Comparison of ENCODE assay signal across 13 cellular contexts in the genomic region with DNA sequence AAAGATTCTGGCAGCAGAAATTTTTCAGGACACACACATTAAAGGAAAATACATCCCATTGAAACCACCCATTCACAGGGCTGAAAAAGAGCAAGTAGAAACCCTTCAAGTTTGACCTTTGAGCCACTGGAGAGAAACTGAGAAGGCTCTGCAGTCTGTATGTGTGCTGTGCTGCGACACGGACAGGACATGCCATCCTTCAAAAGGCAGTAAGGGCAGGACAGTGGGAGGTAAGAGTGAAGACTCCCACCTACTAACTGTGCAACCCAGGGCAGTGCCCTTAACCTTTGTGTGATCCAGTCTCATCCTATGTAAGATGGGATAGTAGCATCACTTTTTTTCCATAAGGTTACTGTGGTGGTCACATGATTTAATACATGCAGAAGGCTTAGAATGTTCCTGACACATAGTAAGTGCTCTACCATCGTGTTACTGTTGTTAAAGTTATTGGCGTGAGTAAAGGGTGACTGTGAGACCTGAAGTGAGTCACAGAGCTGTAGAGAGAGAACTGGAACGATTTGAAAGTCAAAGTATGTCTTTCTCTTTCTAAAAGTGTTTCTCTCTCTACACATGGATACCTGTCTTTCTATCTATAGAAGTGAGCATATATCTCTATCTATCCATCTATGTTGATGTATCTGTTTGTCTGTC.
DNase-seq lines count a peak whose midpoint lies in the region; ATAC-seq, FAIRE-seq and TF ChIP-seq lines count a peak whose summit lies in the region.
"Had no signal": no experiment of that assay in that cellular context is flagged by ENCODE, and none has a peak within 500 bp of the region (broad histone marks: within the 10 kb centered on the region; RNA-seq: fewer than 3 reads in every experiment).

No MANE protein-coding gene starts in this region.

- TF ChIP-seq CTCF in GM12878 (IDR thresholded peaks at IDR 0.05 in 2 of 3, conservative IDR thresholded peaks at IDR 0.05 in 1 of 3; ENCODE audit: control insufficient read depth in 2 of 3, extremely low read depth in 1 of 3, insufficient read depth in 1 of 3, low read depth in 3 of 3, low read length in 3 of 3) (no peak), stomach (IDR thresholded peaks at IDR 0.05) (no peak), GM10266 (IDR thresholded peaks at IDR 0.05; ENCODE audit: control insufficient read depth, insufficient read depth, low read depth, missing control alignments) (no peak)

- in situ Hi-C loops in GM12878 (cut with MboI), result no loop called here

- DNase-seq in activated naive CD4-positive, alpha-beta T cell treated with anti-CD3 and anti-CD28 coated beads, Interleukin-2, amount 50 U/mL, for 72 hours (ENCODE audit: low spot score in 2 of 2), result no peak
- DNase-seq in activated naive CD4-positive, alpha-beta T cell (lab: John Stamatoyannopoulos, UW), result no peak
- no peak for DNase-seq in GM12878 (ENCODE audit: low read depth, low spot score)
- DNase-seq in stomach, result no peak
- DNase-seq in DMS153 treated with DMSO at 0.1 percent for 48 hours (lab: John Stamatoyannopoulos, UW; ENCODE audit: unreplicated experiment), result no peak
- DNase-seq in GM10266 (ENCODE audit: extremely low spot score), result no peak
- DNase-seq: activated CD4-positive, alpha-beta memory T cell treated with anti-CD3 and anti-CD28 coated beads, Interleukin-2, amount 10 ng/mL, durations not matched to agents 7 days and 5 days; dermis blood vessel endothelial cell; left ventricle myocardium inferior; NCI-H187 had no signal

- no peak for TF ChIP-seq RAD21 in GM12878 (IDR thresholded peaks at IDR 0.05; ENCODE audit: insufficient read depth, low read depth, low read length)

- H3K4me3 ChIP-seq in GM12878 (no peak overlapping the region), stomach (no peak overlapping the region)
- H3K4me3 ChIP-seq: left ventricle myocardium inferior, ovary had no signal

- WGBS in GM12878 (ENCODE audit: insufficient coverage, insufficient replicate concordance, low lambda C conversion rate, missing lambda C conversion rate), result 21% methylated on average over 5 of the region's 5 CpGs
- WGBS in stomach, 5 donors, result 55 to 70% (median 59%) methylated on average over 5 of the region's 5 CpGs

- TF ChIP-seq EP300 in GM12878 (IDR thresholded peaks at IDR 0.05; ENCODE audit: borderline replicate concordance in 1 of 2, control insufficient read depth in 1 of 2, low read depth in 2 of 2, low read length in 2 of 2) (no peak), stomach (IDR thresholded peaks at IDR 0.05) (no peak)

- H3K27ac Mint-ChIP-seq in activated naive CD4-positive, alpha-beta T cell treated with anti-CD3 and anti-CD28 coated beads, Interleukin-2, amount 50 U/mL, for 72 hours, result no peak overlapping the region
- H3K27ac Mint-ChIP-seq: activated CD4-positive, alpha-beta memory T cell treated with anti-CD3 and anti-CD28 coated beads, Interleukin-2, amount 10 ng/mL, durations not matched to agents 7 days and 5 days had no signal

- no peak overlapping the region for H3K9ac ChIP-seq in GM12878 (ENCODE audit: control insufficient read depth, insufficient read depth, low read length)

- no peaks in the 10 kb centered on the region for H4K20me1 ChIP-seq in GM12878 (ENCODE audit: control insufficient read depth, insufficient read depth)

- H3K4me2 ChIP-seq in GM12878 (ENCODE audit: control insufficient read depth, insufficient read depth), result peak overlapping the region; percentile 50; the same call in 1 of the 2 replicates

- H3K36me3 ChIP-seq in GM12878 (ENCODE audit: control insufficient read depth in 2 of 2, insufficient read depth in 2 of 2, low read length in 1 of 2) (no peaks in the 10 kb centered on the region), stomach (no peaks in the 10 kb centered on the region)
- H3K36me3 ChIP-seq: left ventricle myocardium inferior, ovary had no signal

- H3K79me2 ChIP-seq in GM12878 (ENCODE audit: control insufficient read depth, insufficient read depth, low read length), result no peaks in the 10 kb centered on the region

- intact Hi-C loops in GM12878 (cut with micrococcal nuclease; ENCODE audit: unreplicated experiment) (no loop called here), stomach (cut with DNase I; ENCODE audit: low total_unique reads) (no loop called here)

- H2AFZ ChIP-seq in GM12878 (ENCODE audit: control insufficient read depth, low read depth, low read length), result peak overlapping the region; percentile 3; the same call in 1 of the 2 replicates

- H3K4me1 ChIP-seq in GM12878 (ENCODE audit: control insufficient read depth, insufficient read depth, low read length) (peaks cover 6% of the 10 kb centered on the region), stomach (peaks cover 8 to 24% (median 20%) of the 10 kb centered on the region in 4 donors)

- H3K36me3 Mint-ChIP-seq in activated naive CD4-positive, alpha-beta T cell treated with anti-CD3 and anti-CD28 coated beads, Interleukin-2, amount 50 U/mL, for 72 hours, result no peaks in the 10 kb centered on the region

- BruUV-seq in GM12878 (replicated peaks; lab: Mats Ljungman, UMichigan), result no TSS peak

- SMC1A ChIA-PET in GM12878 (lab: Charles Lee; ENCODE audit: uncharacterized antibody, unreplicated experiment), result interaction anchor here (0.7 to 1.8 kb wide), 6 partner anchors 9 to 401 kb away, joined by 3 to 30 read pairs (median 4); no protein-coding TSS in a partner anchor

- TF ChIP-seq POLR2A in GM12878 (IDR thresholded peaks at IDR 0.05; ENCODE audit: low read depth, low read length), result no peak
- TF ChIP-seq POLR2A in stomach (IDR thresholded peaks at IDR 0.05), result no peak

- H3K9me3 Mint-ChIP-seq in activated naive CD4-positive, alpha-beta T cell treated with anti-CD3 and anti-CD28 coated beads, Interleukin-2, amount 50 U/mL, for 72 hours, result no peaks in the 10 kb centered on the region

- POLR2A ChIA-PET in GM12878 (lab: Charles Lee), result interaction anchor here (0.7 to 1.9 kb wide), 2 partner anchors 11 to 264 kb away, joined by 3 to 24 read pairs; no protein-coding TSS in a partner anchor

- H3K27ac ChIP-seq in GM12878 (ENCODE audit: control insufficient read depth, insufficient read depth) (no peak overlapping the region), stomach (peak overlapping the region; percentile 16 to 80 (median 65))
- H3K27ac ChIP-seq: ovary had no signal

- peak; percentile 70 for FAIRE-seq in GM12878 (lab: Jason Lieb, UNC)

- ATAC-seq in activated naive CD4-positive, alpha-beta T cell treated with anti-CD3 and anti-CD28 coated beads, Interleukin-2, amount 50 U/mL, for 72 hours, result peak; percentile 70 to 82
- ATAC-seq in HG02885 (IDR thresholded peaks at IDR 0.05; ENCODE audit: poor library complexity, unreplicated experiment) (peak; percentile 78), GM12878 (peak; percentile 73), HG02763 (IDR thresholded peaks at IDR 0.05; ENCODE audit: unreplicated experiment) (no peak)

- H3K9me3 ChIP-seq in GM12878 (replicated peaks; ENCODE audit: control insufficient read depth, insufficient read depth, low read length), result no peaks in the 10 kb centered on the region
- H3K9me3 ChIP-seq in stomach, result peaks cover 2 to 10% (median 7%) of the 10 kb centered on the region in 4 donors
- H3K9me3 ChIP-seq: ovary had no signal

- H3K27me3 ChIP-seq in GM12878 (replicated peaks in 1 of 2; ENCODE audit: control insufficient read depth in 2 of 2, insufficient read depth in 2 of 2, low read length in 1 of 2), result no peaks in the 10 kb centered on the region
- no peaks in the 10 kb centered on the region for H3K27me3 ChIP-seq in stomach
- H3K27me3 ChIP-seq: ovary had no signal

- CTCF ChIA-PET in GM12878 (lab: Yijun Ruan, JAX), result interaction anchor here (0.6 to 1.8 kb wide), 5 partner anchors 10 to 291 kb away, joined by 3 to 10 read pairs (median 3); no protein-coding TSS in a partner anchor

- RAD21 ChIA-PET in GM12878 (lab: Charles Lee; ENCODE audit: unreplicated experiment), result interaction anchor here (0.8 to 1.8 kb wide), 5 partner anchors 10 to 302 kb away, joined by 3 to 19 read pairs (median 3); no protein-coding TSS in a partner anchor

TF ChIP-seq in GM12878, 131 proteins besides CTCF, POLR2A, EP300 and RAD21:
- no peak for TF ChIP-seq IKZF2 (IDR thresholded peaks at IDR 0.05)
- TF ChIP-seq RAD51 (IDR thresholded peaks at IDR 0.05), result peak; percentile 16; the same call in 1 of the 2 replicates
